13 cellular contexts compared by ENCODE assay signal in genomic region chrX:72041901-72042859, GRCh38.
DNase-seq lines count a peak whose midpoint lies in the region; ATAC-seq and TF ChIP-seq lines count a peak whose summit lies in the region.
"Had no signal": no experiment of that assay in that cellular context is flagged by ENCODE, and none has a peak within 500 bp of the region (broad histone marks: within the 10 kb centered on the region; RNA-seq: fewer than 3 reads in every experiment).

No MANE protein-coding gene starts in this region.

- no TSS peak for BruUV-seq in MCF 10A (replicated peaks; lab: Mats Ljungman, UMichigan)

- TF ChIP-seq CTCF in breast epithelium (IDR thresholded peaks at IDR 0.05) (no peak), MCF 10A (IDR thresholded peaks at IDR 0.05; ENCODE audit: unreplicated experiment) (no peak), nephron (IDR thresholded peaks at IDR 0.05; ENCODE audit: unreplicated experiment in 3 of 3) (no peak), RWPE1 (conservative IDR thresholded peaks at IDR 0.05; ENCODE audit: low read depth) (no peak)

- ATAC-seq in stimulated activated naive B cell treated with anti-CD40 and anti-IgM and Interleukin-4, amounts not matched to agents 10 μg/mL and 1 μg/mL and 100 μg/mL, for 72 hours (replicated peaks), result no peak

- CTCF ChIA-PET in MCF 10A (lab: Yijun Ruan, JAX), result no interaction called here
- CTCF ChIA-PET in RWPE1 (lab: Yijun Ruan, JAX), result no interaction called here

- intact Hi-C loops in breast epithelium (cut with DNase I; ENCODE audit: low total_unique reads), result loop anchor here (10.0 kb wide), 1 partner anchor 83 kb away; no protein-coding TSS in a partner anchor
- intact Hi-C loops in MCF 10A (cut with micrococcal nuclease), result no loop called here

- H3K27ac Mint-ChIP-seq in MCF 10A (ENCODE audit: low read depth, unreplicated experiment) (no peak overlapping the region), nephron (peak overlapping the region; percentile 93 to 96 (median 94))
- no peak overlapping the region for H3K27ac Mint-ChIP-seq in stimulated activated naive B cell treated with anti-CD40 and anti-IgM and Interleukin-4, amounts not matched to agents 10 μg/mL and 1 μg/mL and 100 μg/mL, for 72 hours

- H3K27me3 ChIP-seq in breast epithelium, result peaks cover 0 to 61% of the 10 kb centered on the region in 2 donors
- H3K27me3 ChIP-seq: MG63 had no signal

- no peaks in the 10 kb centered on the region for H3K9me3 Mint-ChIP-seq in MCF 10A (ENCODE audit: unreplicated experiment)
- H3K9me3 Mint-ChIP-seq in nephron, result peaks cover 9% of the 10 kb centered on the region
- H3K9me3 Mint-ChIP-seq in stimulated activated naive B cell treated with anti-CD40 and anti-IgM and Interleukin-4, amounts not matched to agents 10 μg/mL and 1 μg/mL and 100 μg/mL, for 72 hours, result no peaks in the 10 kb centered on the region

- H3K36me3 ChIP-seq in breast epithelium, result no peaks in the 10 kb centered on the region
- H3K36me3 ChIP-seq: MG63 had no signal

- H3K4me3 ChIP-seq in breast epithelium, result peak overlapping the region in 1 of 3 donors; percentile 25
- H3K4me3 ChIP-seq: MG63, SK-N-MC had no signal

- no peaks in the 10 kb centered on the region for H3K4me1 ChIP-seq in breast epithelium

- no peak overlapping the region for H3K4me3 Mint-ChIP-seq in MCF 10A (ENCODE audit: unreplicated experiment)
- peak overlapping the region in 1 of 3 experiments; percentile 48 for H3K4me3 Mint-ChIP-seq in nephron
- no peak overlapping the region for H3K4me3 Mint-ChIP-seq in stimulated activated naive B cell treated with anti-CD40 and anti-IgM and Interleukin-4, amounts not matched to agents 10 μg/mL and 1 μg/mL and 100 μg/mL, for 72 hours
- H3K4me3 Mint-ChIP-seq: naive B cell had no signal

- DNase-seq in breast epithelium (ENCODE audit: low spot score in 2 of 2) (no peak), MCF 10A (ENCODE audit: unreplicated experiment) (no peak), fibroblast of peridontal ligament (ENCODE audit: extremely low read depth) (peak; percentile 34), RWPE1 (ENCODE audit: low spot score) (no peak), CD1c-positive myeloid dendritic cell (ENCODE audit: extremely low spot score) (no peak), DMS153 treated with DMSO at 0.1 percent for 48 hours (lab: John Stamatoyannopoulos, UW; ENCODE audit: unreplicated experiment) (no peak)
- DNase-seq in stimulated activated naive B cell treated with anti-CD40 and anti-IgM and Interleukin-4, amounts not matched to agents 10 μg/mL and 1 μg/mL and 100 μg/mL, for 72 hours, result no peak
- DNase-seq: activated CD4-positive, CD25-positive, alpha-beta regulatory T cell treated with anti-CD3 and anti-CD28 coated beads, Interleukin-2, amount 50 U/mL, for 72 hours; MG63; naive B cell; NCI-H774 had no signal

- H3K27me3 Mint-ChIP-seq in MCF 10A (ENCODE audit: insufficient read depth, unreplicated experiment) (peaks cover 88% of the 10 kb centered on the region), nephron (ENCODE audit: low read depth) (no peaks in the 10 kb centered on the region)
- H3K27me3 Mint-ChIP-seq in stimulated activated naive B cell treated with anti-CD40 and anti-IgM and Interleukin-4, amounts not matched to agents 10 μg/mL and 1 μg/mL and 100 μg/mL, for 72 hours, result peaks cover 23 to 32% of the 10 kb centered on the region in 2 donors

- no peaks in the 10 kb centered on the region for H3K36me3 Mint-ChIP-seq in MCF 10A (ENCODE audit: insufficient read depth, unreplicated experiment)
- H3K36me3 Mint-ChIP-seq in nephron (ENCODE audit: low read depth), result no peaks in the 10 kb centered on the region
- H3K36me3 Mint-ChIP-seq in stimulated activated naive B cell treated with anti-CD40 and anti-IgM and Interleukin-4, amounts not matched to agents 10 μg/mL and 1 μg/mL and 100 μg/mL, for 72 hours, result no peaks in the 10 kb centered on the region
- H3K36me3 Mint-ChIP-seq: naive B cell had no signal

- no peak for TF ChIP-seq POLR2A in breast epithelium (IDR thresholded peaks at IDR 0.05)

- H3K9me3 ChIP-seq in breast epithelium, result no peaks in the 10 kb centered on the region
- H3K9me3 ChIP-seq: MG63 had no signal

- no peaks in the 10 kb centered on the region for H3K4me1 Mint-ChIP-seq in MCF 10A (ENCODE audit: insufficient read depth, unreplicated experiment)
- H3K4me1 Mint-ChIP-seq in nephron, result peaks cover 61% of the 10 kb centered on the region
- H3K4me1 Mint-ChIP-seq in stimulated activated naive B cell treated with anti-CD40 and anti-IgM and Interleukin-4, amounts not matched to agents 10 μg/mL and 1 μg/mL and 100 μg/mL, for 72 hours, result no peaks in the 10 kb centered on the region
- H3K4me1 Mint-ChIP-seq: naive B cell had no signal

- POLR2A ChIA-PET in MCF 10A (lab: Yijun Ruan, JAX), result no interaction called here
- POLR2A ChIA-PET in RWPE1 (lab: Yijun Ruan, JAX; ENCODE audit: low non-redundant PET), result no interaction called here

- H3K27ac ChIP-seq in breast epithelium, result peak overlapping the region; percentile 67 to 84
- no peak overlapping the region for H3K27ac ChIP-seq in RWPE1
- H3K27ac ChIP-seq: SK-N-MC had no signal

Comparison
In these comparisons a context has a peak if more than half of its experiments do, and no peak if none do; other contexts are left out.
1. H3K27ac Mint-ChIP-seq: peak in nephron (3 of 3); none in MCF 10A (single experiment) and stimulated activated naive B cell treated with anti-CD40 and anti-IgM and Interleukin-4, amounts not matched to agents 10 μg/mL and 1 μg/mL and 100 μg/mL, for 72 hours (single experiment).